In the genomic region with DNA sequence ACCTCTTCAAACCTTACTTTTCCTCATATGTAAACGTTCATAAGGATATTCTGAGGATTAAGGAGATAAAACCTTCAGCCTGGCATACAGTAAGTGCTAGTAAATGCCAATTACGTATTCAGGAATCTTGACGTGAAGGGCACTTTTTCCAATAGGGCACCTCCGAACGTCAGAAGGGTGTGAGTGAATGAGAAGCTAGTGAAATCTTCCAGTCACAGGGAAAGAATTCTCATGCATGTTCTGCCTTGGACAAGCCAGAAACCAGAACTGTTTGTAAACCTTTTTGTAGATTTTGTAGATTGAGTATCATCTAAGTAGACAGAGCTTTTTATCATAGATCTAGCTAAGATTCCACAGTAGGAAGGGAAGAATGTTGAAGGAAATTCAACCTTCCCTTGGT, we compare ENCODE assay signal across 23 cellular contexts.
"Had no signal": no experiment of that assay in that cellular context is flagged by ENCODE, and none has a peak within 500 bp of the region (broad histone marks: within the 10 kb centered on the region; RNA-seq: fewer than 3 reads in every experiment).

No MANE protein-coding gene starts in this region.

- FAIRE-seq: endothelial cell of umbilical vein, frontal cortex had no signal

- H3K27ac ChIP-seq: coronary artery, esophagus muscularis mucosa, lower lobe of right lung, ovary, psoas muscle, skin epidermis, thoracic aorta, tibial nerve, upper lobe of right lung, uterus had no signal

- H3K27me3 ChIP-seq: esophagus muscularis mucosa, ovary, tibial nerve, upper lobe of right lung, uterus had no signal

- H3K4me3 ChIP-seq: coronary artery, esophagus muscularis mucosa, lower lobe of right lung, ovary, psoas muscle, skin epidermis, thoracic aorta, tibial nerve, upper lobe of right lung, uterus had no signal

- DNase-seq: effector memory CD4-positive, alpha-beta T cell; head of caudate nucleus; left colon; left ventricle myocardium superior; lower lobe of right lung; natural killer cell; occipital lobe; ovary; posterior cingulate gyrus; stimulated activated CD4-positive, alpha-beta T cell treated with anti-CD3 and anti-CD28 coated beads, Interleukin-15, amount 100 ng/mL, for 24 hours; stimulated activated CD4-positive, alpha-beta T cell treated with anti-CD3 and anti-CD28 coated beads, Interleukin-2, amount 100 ng/mL, for 48 hours; stimulated activated naive B cell treated with anti-CD40 and anti-IgM and Interleukin-4, amounts not matched to agents 10 μg/mL and 1 μg/mL and 100 μg/mL, for 72 hours; upper lobe of right lung; uterus had no signal

- H3K36me3 ChIP-seq: ovary, thoracic aorta, uterus had no signal

- ATAC-seq: left colon; left ventricle myocardium superior; natural killer cell; right cardiac atrium; stimulated activated naive B cell treated with anti-CD40 and anti-IgM and Interleukin-4, amounts not matched to agents 10 μg/mL and 1 μg/mL and 100 μg/mL, for 72 hours; upper lobe of right lung had no signal

- H3K9me3 ChIP-seq: esophagus muscularis mucosa, lower lobe of right lung, ovary, psoas muscle, thoracic aorta, tibial nerve, upper lobe of right lung, uterus had no signal

- H3K4me1 ChIP-seq: upper lobe of right lung, uterus had no signal
